ENCODE assay signal across 1 cellular context in the genomic region with DNA sequence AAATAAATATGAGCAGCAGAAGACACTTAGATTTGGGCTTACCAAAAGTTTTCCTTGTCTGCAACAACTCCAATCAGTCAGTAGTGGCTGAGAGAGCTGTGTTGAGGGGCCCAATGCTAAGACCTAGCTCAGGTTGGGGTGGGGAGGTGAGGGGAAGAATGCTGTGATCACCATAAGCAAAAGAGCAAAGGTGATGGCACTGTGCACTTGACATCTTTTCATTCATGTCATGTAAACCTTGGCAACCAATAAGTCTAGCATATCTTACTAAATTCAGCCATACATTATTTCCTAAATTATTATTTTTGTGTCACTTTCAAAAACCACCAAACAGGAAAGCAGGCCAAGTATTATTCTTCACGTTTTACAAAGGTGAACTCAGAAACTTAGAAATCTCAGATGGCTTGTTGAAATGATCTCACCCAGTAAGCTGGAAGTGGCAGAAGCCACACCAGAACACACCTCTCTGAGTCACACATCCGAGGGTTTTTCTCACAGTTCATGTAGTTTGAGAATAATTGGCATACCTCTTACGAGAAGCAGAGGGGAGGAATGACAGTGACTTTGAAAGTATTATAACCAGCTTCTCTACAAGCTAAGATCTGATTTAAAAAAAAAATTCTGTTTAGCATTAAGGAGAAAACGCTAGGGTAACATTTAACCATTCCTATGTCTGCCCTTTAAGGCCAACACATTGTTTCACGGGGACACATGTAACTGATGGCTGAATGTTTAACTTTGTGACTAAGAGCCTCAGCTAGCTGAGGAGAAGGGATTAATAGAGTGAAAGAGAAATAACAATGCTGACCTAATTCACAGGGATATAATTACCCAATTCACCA.
TF ChIP-seq lines count a peak whose summit lies in the region.

No MANE protein-coding gene starts in this region.

TF ChIP-seq in GM12878, 131 proteins besides CTCF, POLR2A, EP300 and RAD21 (continued from another document):
- TF ChIP-seq, protein P1, sequence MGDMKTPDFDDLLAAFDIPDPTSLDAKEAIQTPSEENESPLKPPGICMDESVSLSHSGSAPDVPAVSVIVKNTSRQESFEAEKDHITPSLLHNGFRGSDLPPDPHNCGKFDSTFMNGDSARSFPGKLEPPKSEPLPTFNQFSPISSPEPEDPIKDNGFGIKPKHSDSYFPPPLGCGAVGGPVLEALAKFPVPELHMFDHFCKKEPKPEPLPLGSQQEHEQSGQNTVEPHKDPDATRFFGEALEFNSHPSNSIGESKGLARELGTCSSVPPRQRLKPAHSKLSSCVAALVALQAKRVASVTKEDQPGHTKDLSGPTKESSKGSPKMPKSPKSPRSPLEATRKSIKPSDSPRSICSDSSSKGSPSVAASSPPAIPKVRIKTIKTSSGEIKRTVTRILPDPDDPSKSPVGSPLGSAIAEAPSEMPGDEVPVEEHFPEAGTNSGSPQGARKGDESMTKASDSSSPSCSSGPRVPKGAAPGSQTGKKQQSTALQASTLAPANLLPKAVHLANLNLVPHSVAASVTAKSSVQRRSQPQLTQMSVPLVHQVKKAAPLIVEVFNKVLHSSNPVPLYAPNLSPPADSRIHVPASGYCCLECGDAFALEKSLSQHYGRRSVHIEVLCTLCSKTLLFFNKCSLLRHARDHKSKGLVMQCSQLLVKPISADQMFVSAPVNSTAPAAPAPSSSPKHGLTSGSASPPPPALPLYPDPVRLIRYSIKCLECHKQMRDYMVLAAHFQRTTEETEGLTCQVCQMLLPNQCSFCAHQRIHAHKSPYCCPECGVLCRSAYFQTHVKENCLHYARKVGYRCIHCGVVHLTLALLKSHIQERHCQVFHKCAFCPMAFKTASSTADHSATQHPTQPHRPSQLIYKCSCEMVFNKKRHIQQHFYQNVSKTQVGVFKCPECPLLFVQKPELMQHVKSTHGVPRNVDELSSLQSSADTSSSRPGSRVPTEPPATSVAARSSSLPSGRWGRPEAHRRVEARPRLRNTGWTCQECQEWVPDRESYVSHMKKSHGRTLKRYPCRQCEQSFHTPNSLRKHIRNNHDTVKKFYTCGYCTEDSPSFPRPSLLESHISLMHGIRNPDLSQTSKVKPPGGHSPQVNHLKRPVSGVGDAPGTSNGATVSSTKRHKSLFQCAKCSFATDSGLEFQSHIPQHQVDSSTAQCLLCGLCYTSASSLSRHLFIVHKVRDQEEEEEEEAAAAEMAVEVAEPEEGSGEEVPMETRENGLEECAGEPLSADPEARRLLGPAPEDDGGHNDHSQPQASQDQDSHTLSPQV (IDR thresholded peaks at IDR 0.05) = no peak
- TF ChIP-seq JUNB (IDR thresholded peaks at IDR 0.05) (peak; percentile 22; the same call in 1 of the 2 replicates), ATF7 (IDR thresholded peaks at IDR 0.05; ENCODE audit: low read depth) (peak; percentile 65; the same call in 1 of the 2 replicates), ZZZ3 (IDR thresholded peaks at IDR 0.05; ENCODE audit: control insufficient read depth, insufficient read length, low read depth) (no peak), RELA (IDR thresholded peaks at IDR 0.05; ENCODE audit: borderline replicate concordance, partially characterized antibody) (no peak), ZNF622 (IDR thresholded peaks at IDR 0.05) (no peak), BHLHE40 (IDR thresholded peaks at IDR 0.05; ENCODE audit: borderline replicate concordance in 1 of 2, low read depth in 2 of 2, low read length in 1 of 2) (peak in 1 of 2 experiments; percentile 19; a peak in 1 of 4 replicates), FOXK2 (IDR thresholded peaks at IDR 0.05) (no peak), CBX5 (IDR thresholded peaks at IDR 0.05; ENCODE audit: low read depth) (no peak), TCF12 (IDR thresholded peaks at IDR 0.05; ENCODE audit: low read depth, low read length) (no peak), SMC3 (IDR thresholded peaks at IDR 0.05; ENCODE audit: borderline replicate concordance, low read length) (no peak), JUND (IDR thresholded peaks at IDR 0.05; ENCODE audit: low read depth, low read length) (no peak)
- TF ChIP-seq, protein P2, sequence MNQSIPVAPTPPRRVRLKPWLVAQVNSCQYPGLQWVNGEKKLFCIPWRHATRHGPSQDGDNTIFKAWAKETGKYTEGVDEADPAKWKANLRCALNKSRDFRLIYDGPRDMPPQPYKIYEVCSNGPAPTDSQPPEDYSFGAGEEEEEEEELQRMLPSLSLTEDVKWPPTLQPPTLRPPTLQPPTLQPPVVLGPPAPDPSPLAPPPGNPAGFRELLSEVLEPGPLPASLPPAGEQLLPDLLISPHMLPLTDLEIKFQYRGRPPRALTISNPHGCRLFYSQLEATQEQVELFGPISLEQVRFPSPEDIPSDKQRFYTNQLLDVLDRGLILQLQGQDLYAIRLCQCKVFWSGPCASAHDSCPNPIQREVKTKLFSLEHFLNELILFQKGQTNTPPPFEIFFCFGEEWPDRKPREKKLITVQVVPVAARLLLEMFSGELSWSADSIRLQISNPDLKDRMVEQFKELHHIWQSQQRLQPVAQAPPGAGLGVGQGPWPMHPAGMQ (IDR thresholded peaks at IDR 0.05; ENCODE audit: borderline replicate concordance) = no peak
TF ChIP-seq in GM12878: peak in this region for 3.
